Comparison of ENCODE assay signal across 1 cellular context in the genomic region with DNA sequence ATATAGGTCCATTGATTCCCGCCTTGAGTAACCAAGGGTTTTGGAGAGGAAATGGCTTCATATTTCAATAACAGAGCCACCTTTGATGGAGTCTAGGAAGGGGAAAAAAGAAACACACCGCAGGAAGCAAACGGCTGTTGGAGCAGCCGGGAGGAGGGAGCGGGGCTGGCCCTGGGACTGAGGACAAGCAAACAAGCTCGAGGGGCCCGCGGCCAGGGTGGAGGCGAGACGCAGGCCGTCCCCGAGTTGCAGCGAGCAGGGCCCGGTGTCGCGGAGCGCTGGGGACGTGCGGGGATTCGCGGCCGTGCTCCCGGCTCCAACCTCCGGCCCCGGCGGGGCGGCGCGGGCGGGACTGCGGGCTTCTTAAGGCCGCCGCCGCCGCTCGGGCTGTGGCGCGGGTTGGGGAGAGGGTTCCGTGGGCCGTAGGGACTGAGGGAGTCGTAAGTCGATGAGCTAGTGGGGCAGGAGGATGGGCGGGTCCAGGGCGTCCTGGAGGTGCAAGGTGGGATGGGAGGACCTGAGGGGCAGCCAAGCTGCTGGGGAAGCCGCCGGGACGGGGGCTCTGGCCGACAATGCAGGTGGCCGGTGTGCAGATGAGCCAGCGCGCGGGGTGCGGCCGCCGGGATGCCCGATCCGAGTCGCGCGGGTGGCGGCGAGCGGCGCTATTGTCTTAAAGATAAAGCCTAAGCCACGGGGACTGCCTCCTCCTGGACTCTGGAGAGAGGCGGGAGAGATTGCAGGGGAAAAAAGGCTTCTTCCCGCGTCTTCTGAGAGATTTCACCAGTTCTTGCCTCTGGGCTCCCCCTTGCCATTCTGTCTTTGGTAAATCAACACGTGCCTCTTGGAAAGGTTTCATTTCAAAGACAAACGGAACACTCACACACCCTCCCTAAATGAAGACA.
TF ChIP-seq lines count a peak whose summit lies in the region.

No MANE protein-coding gene starts in this region.

TF ChIP-seq in HepG2, 621 proteins besides CTCF, POLR2A, EP300 and RAD21 (continued from another document and continues in another):
- TF ChIP-seq, protein P1, sequence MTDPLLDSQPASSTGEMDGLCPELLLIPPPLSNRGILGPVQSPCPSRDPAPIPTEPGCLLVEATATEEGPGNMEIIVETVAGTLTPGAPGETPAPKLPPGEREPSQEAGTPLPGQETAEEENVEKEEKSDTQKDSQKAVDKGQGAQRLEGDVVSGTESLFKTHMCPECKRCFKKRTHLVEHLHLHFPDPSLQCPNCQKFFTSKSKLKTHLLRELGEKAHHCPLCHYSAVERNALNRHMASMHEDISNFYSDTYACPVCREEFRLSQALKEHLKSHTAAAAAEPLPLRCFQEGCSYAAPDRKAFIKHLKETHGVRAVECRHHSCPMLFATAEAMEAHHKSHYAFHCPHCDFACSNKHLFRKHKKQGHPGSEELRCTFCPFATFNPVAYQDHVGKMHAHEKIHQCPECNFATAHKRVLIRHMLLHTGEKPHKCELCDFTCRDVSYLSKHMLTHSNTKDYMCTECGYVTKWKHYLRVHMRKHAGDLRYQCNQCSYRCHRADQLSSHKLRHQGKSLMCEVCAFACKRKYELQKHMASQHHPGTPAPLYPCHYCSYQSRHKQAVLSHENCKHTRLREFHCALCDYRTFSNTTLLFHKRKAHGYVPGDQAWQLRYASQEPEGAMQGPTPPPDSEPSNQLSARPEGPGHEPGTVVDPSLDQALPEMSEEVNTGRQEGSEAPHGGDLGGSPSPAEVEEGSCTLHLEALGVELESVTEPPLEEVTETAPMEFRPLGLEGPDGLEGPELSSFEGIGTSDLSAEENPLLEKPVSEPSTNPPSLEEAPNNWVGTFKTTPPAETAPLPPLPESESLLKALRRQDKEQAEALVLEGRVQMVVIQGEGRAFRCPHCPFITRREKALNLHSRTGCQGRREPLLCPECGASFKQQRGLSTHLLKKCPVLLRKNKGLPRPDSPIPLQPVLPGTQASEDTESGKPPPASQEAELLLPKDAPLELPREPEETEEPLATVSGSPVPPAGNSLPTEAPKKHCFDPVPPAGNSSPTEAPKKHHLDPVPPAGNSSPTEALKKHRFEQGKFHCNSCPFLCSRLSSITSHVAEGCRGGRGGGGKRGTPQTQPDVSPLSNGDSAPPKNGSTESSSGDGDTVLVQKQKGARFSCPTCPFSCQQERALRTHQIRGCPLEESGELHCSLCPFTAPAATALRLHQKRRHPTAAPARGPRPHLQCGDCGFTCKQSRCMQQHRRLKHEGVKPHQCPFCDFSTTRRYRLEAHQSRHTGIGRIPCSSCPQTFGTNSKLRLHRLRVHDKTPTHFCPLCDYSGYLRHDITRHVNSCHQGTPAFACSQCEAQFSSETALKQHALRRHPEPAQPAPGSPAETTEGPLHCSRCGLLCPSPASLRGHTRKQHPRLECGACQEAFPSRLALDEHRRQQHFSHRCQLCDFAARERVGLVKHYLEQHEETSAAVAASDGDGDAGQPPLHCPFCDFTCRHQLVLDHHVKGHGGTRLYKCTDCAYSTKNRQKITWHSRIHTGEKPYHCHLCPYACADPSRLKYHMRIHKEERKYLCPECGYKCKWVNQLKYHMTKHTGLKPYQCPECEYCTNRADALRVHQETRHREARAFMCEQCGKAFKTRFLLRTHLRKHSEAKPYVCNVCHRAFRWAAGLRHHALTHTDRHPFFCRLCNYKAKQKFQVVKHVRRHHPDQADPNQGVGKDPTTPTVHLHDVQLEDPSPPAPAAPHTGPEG (CRISPR knock-in tag; IDR thresholded peaks at IDR 0.05): 0 out of 2 replicates have a peak, but pooled peaks have one; percentile 60
- no peak for TF ChIP-seq ZMYM3 (CRISPR knock-in tag; IDR thresholded peaks at IDR 0.05)
- TF ChIP-seq SSRP1 (CRISPR knock-in tag; IDR thresholded peaks at IDR 0.05): no peak
- TF ChIP-seq BRCA1 (CRISPR knock-in tag; IDR thresholded peaks at IDR 0.05): no peak
- TF ChIP-seq XBP1 (CRISPR knock-in tag; IDR thresholded peaks at IDR 0.05): no peak
- TF ChIP-seq HNRNPUL1 (IDR thresholded peaks at IDR 0.05; ENCODE audit: low read depth, low read length): no peak
- TF ChIP-seq, protein P2, sequence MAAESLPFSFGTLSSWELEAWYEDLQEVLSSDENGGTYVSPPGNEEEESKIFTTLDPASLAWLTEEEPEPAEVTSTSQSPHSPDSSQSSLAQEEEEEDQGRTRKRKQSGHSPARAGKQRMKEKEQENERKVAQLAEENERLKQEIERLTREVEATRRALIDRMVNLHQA (CRISPR knock-in tag; IDR thresholded peaks at IDR 0.05): no peak
- TF ChIP-seq, protein P3, sequence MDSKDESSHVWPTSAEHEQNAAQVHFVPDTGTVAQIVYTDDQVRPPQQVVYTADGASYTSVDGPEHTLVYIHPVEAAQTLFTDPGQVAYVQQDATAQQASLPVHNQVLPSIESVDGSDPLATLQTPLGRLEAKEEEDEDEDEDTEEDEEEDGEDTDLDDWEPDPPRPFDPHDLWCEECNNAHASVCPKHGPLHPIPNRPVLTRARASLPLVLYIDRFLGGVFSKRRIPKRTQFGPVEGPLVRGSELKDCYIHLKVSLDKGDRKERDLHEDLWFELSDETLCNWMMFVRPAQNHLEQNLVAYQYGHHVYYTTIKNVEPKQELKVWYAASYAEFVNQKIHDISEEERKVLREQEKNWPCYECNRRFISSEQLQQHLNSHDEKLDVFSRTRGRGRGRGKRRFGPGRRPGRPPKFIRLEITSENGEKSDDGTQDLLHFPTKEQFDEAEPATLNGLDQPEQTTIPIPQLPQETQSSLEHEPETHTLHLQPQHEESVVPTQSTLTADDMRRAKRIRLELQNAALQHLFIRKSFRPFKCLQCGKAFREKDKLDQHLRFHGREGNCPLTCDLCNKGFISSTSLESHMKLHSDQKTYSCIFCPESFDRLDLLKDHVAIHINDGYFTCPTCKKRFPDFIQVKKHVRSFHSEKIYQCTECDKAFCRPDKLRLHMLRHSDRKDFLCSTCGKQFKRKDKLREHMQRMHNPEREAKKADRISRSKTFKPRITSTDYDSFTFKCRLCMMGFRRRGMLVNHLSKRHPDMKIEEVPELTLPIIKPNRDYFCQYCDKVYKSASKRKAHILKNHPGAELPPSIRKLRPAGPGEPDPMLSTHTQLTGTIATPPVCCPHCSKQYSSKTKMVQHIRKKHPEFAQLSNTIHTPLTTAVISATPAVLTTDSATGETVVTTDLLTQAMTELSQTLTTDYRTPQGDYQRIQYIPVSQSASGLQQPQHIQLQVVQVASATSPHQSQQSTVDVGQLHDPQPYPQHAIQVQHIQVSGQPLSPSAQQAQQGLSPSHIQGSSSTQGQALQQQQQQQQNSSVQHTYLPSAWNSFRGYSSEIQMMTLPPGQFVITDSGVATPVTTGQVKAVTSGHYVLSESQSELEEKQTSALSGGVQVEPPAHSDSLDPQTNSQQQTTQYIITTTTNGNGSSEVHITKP (CRISPR knock-in tag; IDR thresholded peaks at IDR 0.05; ENCODE audit: low read depth): no peak
- TF ChIP-seq ZNF138 (CRISPR knock-in tag; IDR thresholded peaks at IDR 0.05; ENCODE audit: low read depth): no peak
- TF ChIP-seq ZNF550 (CRISPR knock-in tag; IDR thresholded peaks at IDR 0.05; ENCODE audit: borderline replicate concordance): no peak
- TF ChIP-seq, protein P4, sequence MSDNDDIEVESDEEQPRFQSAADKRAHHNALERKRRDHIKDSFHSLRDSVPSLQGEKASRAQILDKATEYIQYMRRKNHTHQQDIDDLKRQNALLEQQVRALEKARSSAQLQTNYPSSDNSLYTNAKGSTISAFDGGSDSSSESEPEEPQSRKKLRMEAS (IDR thresholded peaks at IDR 0.05): no peak; the same call in 1 of the 2 replicates
- TF ChIP-seq, protein P5, sequence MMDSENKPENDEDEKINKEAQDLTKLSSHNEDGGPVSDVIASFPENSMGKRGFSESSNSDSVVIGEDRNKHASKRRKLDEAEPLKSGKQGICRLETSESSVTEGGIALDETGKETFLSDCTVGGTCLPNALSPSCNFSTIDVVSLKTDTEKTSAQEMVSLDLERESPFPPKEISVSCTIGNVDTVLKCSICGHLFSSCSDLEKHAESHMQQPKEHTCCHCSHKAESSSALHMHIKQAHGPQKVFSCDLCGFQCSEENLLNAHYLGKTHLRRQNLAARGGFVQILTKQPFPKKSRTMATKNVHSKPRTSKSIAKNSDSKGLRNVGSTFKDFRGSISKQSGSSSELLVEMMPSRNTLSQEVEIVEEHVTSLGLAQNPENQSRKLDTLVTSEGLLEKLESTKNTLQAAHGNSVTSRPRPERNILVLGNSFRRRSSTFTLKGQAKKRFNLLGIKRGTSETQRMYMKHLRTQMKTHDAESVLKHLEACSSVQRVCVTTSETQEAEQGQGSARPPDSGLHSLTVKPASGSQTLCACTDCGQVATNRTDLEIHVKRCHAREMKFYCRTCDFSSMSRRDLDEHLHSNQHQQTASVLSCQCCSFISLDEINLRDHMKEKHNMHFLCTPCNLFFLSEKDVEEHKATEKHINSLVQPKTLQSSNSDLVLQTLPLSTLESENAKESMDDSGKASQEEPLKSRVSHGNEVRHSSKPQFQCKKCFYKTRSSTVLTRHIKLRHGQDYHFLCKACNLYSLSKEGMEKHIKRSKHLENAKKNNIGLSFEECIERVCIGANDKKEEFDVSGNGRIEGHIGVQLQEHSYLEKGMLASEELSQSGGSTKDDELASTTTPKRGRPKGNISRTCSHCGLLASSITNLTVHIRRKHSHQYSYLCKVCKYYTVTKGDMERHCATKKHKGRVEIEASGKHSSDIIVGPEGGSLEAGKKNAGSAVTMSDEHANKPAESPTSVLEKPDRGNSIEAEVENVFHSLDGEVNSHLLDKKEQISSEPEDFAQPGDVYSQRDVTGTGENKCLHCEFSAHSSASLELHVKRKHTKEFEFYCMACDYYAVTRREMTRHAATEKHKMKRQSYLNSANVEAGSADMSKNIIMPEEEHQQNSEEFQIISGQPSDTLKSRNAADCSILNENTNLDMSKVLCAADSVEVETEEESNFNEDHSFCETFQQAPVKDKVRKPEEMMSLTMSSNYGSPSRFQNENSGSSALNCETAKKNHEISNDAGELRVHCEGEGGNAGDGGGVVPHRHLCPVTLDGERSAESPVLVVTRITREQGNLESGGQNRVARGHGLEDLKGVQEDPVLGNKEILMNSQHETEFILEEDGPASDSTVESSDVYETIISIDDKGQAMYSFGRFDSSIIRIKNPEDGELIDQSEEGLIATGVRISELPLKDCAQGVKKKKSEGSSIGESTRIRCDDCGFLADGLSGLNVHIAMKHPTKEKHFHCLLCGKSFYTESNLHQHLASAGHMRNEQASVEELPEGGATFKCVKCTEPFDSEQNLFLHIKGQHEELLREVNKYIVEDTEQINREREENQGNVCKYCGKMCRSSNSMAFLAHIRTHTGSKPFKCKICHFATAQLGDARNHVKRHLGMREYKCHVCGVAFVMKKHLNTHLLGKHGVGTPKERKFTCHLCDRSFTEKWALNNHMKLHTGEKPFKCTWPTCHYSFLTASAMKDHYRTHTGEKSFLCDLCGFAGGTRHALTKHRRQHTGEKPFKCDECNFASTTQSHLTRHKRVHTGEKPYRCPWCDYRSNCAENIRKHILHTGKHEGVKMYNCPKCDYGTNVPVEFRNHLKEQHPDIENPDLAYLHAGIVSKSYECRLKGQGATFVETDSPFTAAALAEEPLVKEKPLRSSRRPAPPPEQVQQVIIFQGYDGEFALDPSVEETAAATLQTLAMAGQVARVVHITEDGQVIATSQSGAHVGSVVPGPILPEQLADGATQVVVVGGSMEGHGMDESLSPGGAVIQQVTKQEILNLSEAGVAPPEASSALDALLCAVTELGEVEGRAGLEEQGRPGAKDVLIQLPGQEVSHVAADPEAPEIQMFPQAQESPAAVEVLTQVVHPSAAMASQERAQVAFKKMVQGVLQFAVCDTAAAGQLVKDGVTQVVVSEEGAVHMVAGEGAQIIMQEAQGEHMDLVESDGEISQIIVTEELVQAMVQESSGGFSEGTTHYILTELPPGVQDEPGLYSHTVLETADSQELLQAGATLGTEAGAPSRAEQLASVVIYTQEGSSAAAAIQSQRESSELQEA (CRISPR knock-in tag; IDR thresholded peaks at IDR 0.05; ENCODE audit: not compliant biosample characterization): no peak
- TF ChIP-seq PHF20 (CRISPR knock-in tag; IDR thresholded peaks at IDR 0.05): no peak
- no peak for TF ChIP-seq ZNF451 (CRISPR knock-in tag; IDR thresholded peaks at IDR 0.05)
- no peak for TF ChIP-seq MYC (CRISPR knock-in tag; IDR thresholded peaks at IDR 0.05; ENCODE audit: borderline replicate concordance)
- no peak for TF ChIP-seq ZNF773 (CRISPR knock-in tag; IDR thresholded peaks at IDR 0.05; ENCODE audit: borderline replicate concordance)
- 0 out of 2 replicates have a peak, but pooled peaks have one; percentile 14 for TF ChIP-seq GFI1 (CRISPR knock-in tag; IDR thresholded peaks at IDR 0.05; ENCODE audit: borderline replicate concordance)
- TF ChIP-seq SNAPC2 (CRISPR knock-in tag; IDR thresholded peaks at IDR 0.05): no peak
- TF ChIP-seq, protein P6, sequence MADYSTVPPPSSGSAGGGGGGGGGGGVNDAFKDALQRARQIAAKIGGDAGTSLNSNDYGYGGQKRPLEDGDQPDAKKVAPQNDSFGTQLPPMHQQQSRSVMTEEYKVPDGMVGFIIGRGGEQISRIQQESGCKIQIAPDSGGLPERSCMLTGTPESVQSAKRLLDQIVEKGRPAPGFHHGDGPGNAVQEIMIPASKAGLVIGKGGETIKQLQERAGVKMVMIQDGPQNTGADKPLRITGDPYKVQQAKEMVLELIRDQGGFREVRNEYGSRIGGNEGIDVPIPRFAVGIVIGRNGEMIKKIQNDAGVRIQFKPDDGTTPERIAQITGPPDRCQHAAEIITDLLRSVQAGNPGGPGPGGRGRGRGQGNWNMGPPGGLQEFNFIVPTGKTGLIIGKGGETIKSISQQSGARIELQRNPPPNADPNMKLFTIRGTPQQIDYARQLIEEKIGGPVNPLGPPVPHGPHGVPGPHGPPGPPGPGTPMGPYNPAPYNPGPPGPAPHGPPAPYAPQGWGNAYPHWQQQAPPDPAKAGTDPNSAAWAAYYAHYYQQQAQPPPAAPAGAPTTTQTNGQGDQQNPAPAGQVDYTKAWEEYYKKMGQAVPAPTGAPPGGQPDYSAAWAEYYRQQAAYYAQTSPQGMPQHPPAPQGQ (CRISPR knock-in tag; IDR thresholded peaks at IDR 0.05; ENCODE audit: borderline replicate concordance): no peak
- no peak for TF ChIP-seq ZNF468 (CRISPR knock-in tag; IDR thresholded peaks at IDR 0.05)
- TF ChIP-seq, protein P7, sequence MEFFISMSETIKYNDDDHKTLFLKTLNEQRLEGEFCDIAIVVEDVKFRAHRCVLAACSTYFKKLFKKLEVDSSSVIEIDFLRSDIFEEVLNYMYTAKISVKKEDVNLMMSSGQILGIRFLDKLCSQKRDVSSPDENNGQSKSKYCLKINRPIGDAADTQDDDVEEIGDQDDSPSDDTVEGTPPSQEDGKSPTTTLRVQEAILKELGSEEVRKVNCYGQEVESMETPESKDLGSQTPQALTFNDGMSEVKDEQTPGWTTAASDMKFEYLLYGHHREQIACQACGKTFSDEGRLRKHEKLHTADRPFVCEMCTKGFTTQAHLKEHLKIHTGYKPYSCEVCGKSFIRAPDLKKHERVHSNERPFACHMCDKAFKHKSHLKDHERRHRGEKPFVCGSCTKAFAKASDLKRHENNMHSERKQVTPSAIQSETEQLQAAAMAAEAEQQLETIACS (CRISPR knock-in tag; IDR thresholded peaks at IDR 0.05): no peak
- TF ChIP-seq, protein P8, sequence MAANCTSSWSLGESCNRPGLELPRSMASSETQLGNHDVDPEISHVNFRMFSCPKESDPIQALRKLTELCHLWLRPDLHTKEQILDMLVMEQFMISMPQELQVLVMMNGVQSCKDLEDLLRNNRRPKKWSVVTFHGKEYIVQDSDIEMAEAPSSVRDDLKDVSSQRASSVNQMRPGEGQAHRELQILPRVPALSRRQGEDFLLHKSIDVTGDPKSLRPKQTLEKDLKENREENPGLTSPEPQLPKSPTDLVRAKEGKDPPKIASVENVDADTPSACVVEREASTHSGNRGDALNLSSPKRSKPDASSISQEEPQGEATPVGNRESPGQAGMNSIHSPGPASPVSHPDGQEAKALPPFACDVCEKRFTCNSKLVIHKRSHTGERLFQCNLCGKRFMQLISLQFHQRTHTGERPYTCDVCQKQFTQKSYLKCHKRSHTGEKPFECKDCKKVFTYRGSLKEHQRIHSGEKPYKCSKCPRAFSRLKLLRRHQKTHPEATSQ (CRISPR knock-in tag; IDR thresholded peaks at IDR 0.05; ENCODE audit: borderline replicate concordance): no peak
